24 cellular contexts compared by ENCODE assay signal in the genomic region with DNA sequence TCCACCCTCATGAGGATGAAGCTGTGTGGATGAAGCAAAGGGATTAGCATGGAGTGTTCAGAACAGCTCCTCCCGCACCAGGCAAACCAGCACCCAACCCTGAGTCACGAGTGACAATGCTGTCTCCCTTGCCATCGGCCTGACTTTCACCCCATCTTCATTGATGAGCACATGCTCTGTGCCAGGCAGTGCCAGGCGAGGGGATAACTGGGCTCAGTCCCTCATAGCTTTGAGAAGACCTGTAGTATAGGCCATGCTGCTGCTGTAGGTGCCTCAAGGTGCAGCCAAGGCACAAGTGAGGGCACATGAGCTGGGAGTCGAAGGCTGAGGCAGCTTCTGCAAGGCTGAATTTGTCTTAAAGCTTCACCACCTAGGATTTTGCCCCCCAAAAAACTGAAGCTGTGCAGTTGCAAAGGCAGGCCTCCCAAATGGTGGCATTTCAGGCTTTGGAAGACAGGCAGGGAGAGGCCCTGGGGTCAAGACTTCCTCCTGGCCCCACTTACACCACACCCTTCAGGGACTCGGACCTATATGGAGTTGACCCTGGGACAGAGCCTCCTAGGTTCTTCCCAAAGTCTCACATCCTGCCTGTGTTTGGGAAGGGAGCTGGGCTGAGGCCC. TPM values are rescaled to one million over a fixed set of nuclear protein-coding genes. Genes with fewer than 3 reads are reported as not detected.
"Had no signal": no experiment of that assay in that cellular context is flagged by ENCODE, and none has a peak within 500 bp of the region (broad histone marks: within the 10 kb centered on the region; RNA-seq: fewer than 3 reads in every experiment).

No MANE protein-coding gene starts in this region.

- H3K27ac Mint-ChIP-seq: memory B cell; naive B cell; nephron; stimulated activated naive B cell treated with anti-CD40 and anti-IgM and Interleukin-4, amounts not matched to agents 10 μg/mL and 1 μg/mL and 100 μg/mL, for 72 hours had no signal

- H3K4me1 ChIP-seq: esophagus muscularis mucosa, gastrocnemius medialis, heart right ventricle, left lung, pancreas, prostate gland, right lobe of liver, testis had no signal

- H3K36me3 ChIP-seq: esophagus muscularis mucosa, gastrocnemius medialis, heart right ventricle, left lung, lower lobe of right lung, pancreas, prostate gland, right lobe of liver, tibial nerve had no signal

- H3K4me3 ChIP-seq: esophagus muscularis mucosa, gastrocnemius medialis, heart right ventricle, left lung, lower lobe of right lung, pancreas, prostate gland, right lobe of liver, testis, tibial nerve had no signal

- H3K4me1 Mint-ChIP-seq: memory B cell had no signal

- H3K4me3 Mint-ChIP-seq: memory B cell; nephron; stimulated activated naive B cell treated with anti-CD40 and anti-IgM and Interleukin-4, amounts not matched to agents 10 μg/mL and 1 μg/mL and 100 μg/mL, for 72 hours; stimulated activated naive CD8-positive, alpha-beta T cell treated with anti-CD3 and anti-CD28 coated beads, Interleukin-15, amount 100 ng/mL, for 72 hours had no signal

- H3K27me3 ChIP-seq: esophagus muscularis mucosa, gastrocnemius medialis, left lung, pancreas, right lobe of liver, testis, tibial nerve had no signal

- H3K9me3 ChIP-seq: esophagus muscularis mucosa, gastrocnemius medialis, heart right ventricle, left lung, lower lobe of right lung, pancreas, prostate gland, right lobe of liver, testis, tibial nerve had no signal

- ATAC-seq: gastrocnemius medialis; heart right ventricle; left lung; lower lobe of right lung; pancreas; right lobe of liver; stimulated activated naive B cell treated with anti-CD40 and anti-IgM and Interleukin-4, amounts not matched to agents 10 μg/mL and 1 μg/mL and 100 μg/mL, for 72 hours; stimulated activated naive CD8-positive, alpha-beta T cell treated with anti-CD3 and anti-CD28 coated beads, Interleukin-15, amount 100 ng/mL, for 72 hours had no signal

- H3K9me3 Mint-ChIP-seq: memory B cell; nephron; stimulated activated naive B cell treated with anti-CD40 and anti-IgM and Interleukin-4, amounts not matched to agents 10 μg/mL and 1 μg/mL and 100 μg/mL, for 72 hours; stimulated activated naive CD8-positive, alpha-beta T cell treated with anti-CD3 and anti-CD28 coated beads, Interleukin-15, amount 100 ng/mL, for 72 hours had no signal

- H3K27ac ChIP-seq: esophagus muscularis mucosa, gastrocnemius medialis, heart right ventricle, left lung, lower lobe of right lung, pancreas, prostate gland, right lobe of liver, testis, tibial nerve had no signal

- DNase-seq: cerebellar nuclear complex; dermis blood vessel endothelial cell; effector CD4-positive, alpha-beta T cell; gastrocnemius medialis; heart right ventricle; left lung; lower lobe of right lung; naive B cell; occipital lobe; pancreas; stimulated activated CD4-positive, alpha-beta T cell treated with anti-CD3 and anti-CD28 coated beads, Interleukin-2, amount 100 ng/mL, for 24 hours; stimulated activated CD4-positive, alpha-beta T cell treated with anti-CD3 and anti-CD28 coated beads, Interleukin-4, amount 100 ng/mL, for 4 hours; stimulated activated naive B cell treated with anti-CD40 and anti-IgM and Interleukin-4, amounts not matched to agents 10 μg/mL and 1 μg/mL and 100 μg/mL, for 72 hours; stimulated activated naive CD8-positive, alpha-beta T cell treated with anti-CD3 and anti-CD28 coated beads, Interleukin-15, amount 100 ng/mL, for 72 hours; testis had no signal

- H3K27me3 Mint-ChIP-seq: stimulated activated naive B cell treated with anti-CD40 and anti-IgM and Interleukin-4, amounts not matched to agents 10 μg/mL and 1 μg/mL and 100 μg/mL, for 72 hours; stimulated activated naive CD8-positive, alpha-beta T cell treated with anti-CD3 and anti-CD28 coated beads, Interleukin-15, amount 100 ng/mL, for 72 hours had no signal

- H3K36me3 Mint-ChIP-seq: memory B cell; naive B cell; stimulated activated naive B cell treated with anti-CD40 and anti-IgM and Interleukin-4, amounts not matched to agents 10 μg/mL and 1 μg/mL and 100 μg/mL, for 72 hours had no signal

RNA-seq across cellular contexts. Expression of a gene that starts 54.2 kb away (rescaled TPM):
- total RNA-seq: dermis blood vessel endothelial cell, fibroblast of villous mesenchyme, renal cortical epithelial cell, right lobe of liver had no signal
- polyA plus RNA-seq: keratinocyte had no signal
